ENCODE assay signal across 18 cellular contexts in the genomic region with DNA sequence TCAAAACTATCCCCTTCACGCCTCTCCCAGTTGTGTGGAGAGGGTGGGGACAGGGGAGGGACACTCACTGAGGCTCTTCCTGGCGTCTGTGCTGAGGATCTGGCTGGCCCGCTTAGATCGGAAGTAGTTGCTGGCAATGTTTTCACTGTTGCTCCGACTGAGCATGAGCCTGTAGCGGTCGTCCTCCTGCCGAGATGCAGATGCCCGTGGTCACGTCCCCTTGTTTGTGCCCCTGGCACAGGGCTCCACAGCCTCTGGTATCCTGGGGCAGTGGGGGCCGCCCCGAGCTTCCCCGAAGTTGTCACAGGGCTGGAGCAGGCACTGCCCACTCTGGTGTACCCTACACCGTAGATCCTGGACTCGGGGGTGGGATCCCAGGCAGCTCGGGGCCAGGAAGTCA. TPM values are rescaled to one million over a fixed set of nuclear protein-coding genes. Genes with fewer than 3 reads are reported as not detected.
"Had no signal": no experiment of that assay in that cellular context is flagged by ENCODE, and none has a peak within 500 bp of the region (broad histone marks: within the 10 kb centered on the region; RNA-seq: fewer than 3 reads in every experiment).

No MANE protein-coding gene starts in this region.

- DNase-seq: activated B cell treated with CpG ODN at 0.5 μM for 24 hours; activated CD8-positive, alpha-beta memory T cell treated with anti-CD3 and anti-CD28 coated beads, Interleukin-2, amount 50 U/mL, for 48 hours; activated gamma-delta T cell; activated T-cell treated with anti-CD3 and anti-CD28 coated beads, Interleukin-2, amount 50 U/mL, for 72 hours; amniotic stem cell; effector CD8-positive, alpha-beta T cell; left lung; ovary; stimulated activated CD4-positive, alpha-beta T cell treated with anti-CD3 and anti-CD28 coated beads, Interleukin-12 subunit alpha, Interleukin-12 subunit beta, amount 100 ng/mL, for 4 hours had no signal

- H3K36me3 ChIP-seq: ovary, SJCRH30, tibial nerve had no signal

- H3K27ac ChIP-seq: foreskin keratinocyte, ovary, SJCRH30, tibial nerve had no signal

- H3K4me3 ChIP-seq: left lung, ovary, SJCRH30, tibial nerve had no signal

- H3K27me3 ChIP-seq: foreskin keratinocyte, left lung, ovary, SJCRH30, tibial nerve had no signal

- ATAC-seq: left lung had no signal

- H3K9me3 ChIP-seq: left lung, ovary, SJCRH30, tibial nerve had no signal

- H3K27me3 Mint-ChIP-seq: activated B cell treated with CpG ODN at 0.5 μM for 24 hours; activated CD4-positive, alpha-beta T cell treated with anti-CD3 and anti-CD28 coated beads, Interleukin-2, amount 10 ng/mL, durations not matched to agents 24 days and 14 days; activated naive CD8-positive, alpha-beta T cell had no signal

- H3K4me3 Mint-ChIP-seq: activated B cell treated with CpG ODN at 0.5 μM for 24 hours; activated CD4-positive, alpha-beta T cell treated with anti-CD3 and anti-CD28 coated beads, Interleukin-2, amount 10 ng/mL, durations not matched to agents 24 days and 14 days; activated naive CD8-positive, alpha-beta T cell; activated T-cell treated with anti-CD3 and anti-CD28 coated beads, Interleukin-2, amount 50 U/mL, for 72 hours; mesothelial cell of epicardium; stimulated activated effector memory CD8-positive, alpha-beta T cell treated with anti-CD3 and anti-CD28 coated beads, Interleukin-12 subunit alpha, Interleukin-12 subunit beta, amount 100 ng/mL, for 72 hours had no signal

- H3K36me3 Mint-ChIP-seq: activated naive CD8-positive, alpha-beta T cell; mesothelial cell of epicardium had no signal

- FAIRE-seq: islet of Langerhans had no signal

- H3K9me3 Mint-ChIP-seq: activated B cell treated with CpG ODN at 0.5 μM for 24 hours; activated CD4-positive, alpha-beta T cell treated with anti-CD3 and anti-CD28 coated beads, Interleukin-2, amount 10 ng/mL, durations not matched to agents 24 days and 14 days; brain; mesothelial cell of epicardium; stimulated activated effector memory CD8-positive, alpha-beta T cell treated with anti-CD3 and anti-CD28 coated beads, Interleukin-12 subunit alpha, Interleukin-12 subunit beta, amount 100 ng/mL, for 72 hours had no signal

- H3K27ac Mint-ChIP-seq: activated B cell treated with CpG ODN at 0.5 μM for 24 hours; activated CD4-positive, alpha-beta T cell treated with anti-CD3 and anti-CD28 coated beads, Interleukin-2, amount 10 ng/mL, durations not matched to agents 24 days and 14 days; activated naive CD8-positive, alpha-beta T cell; activated T-cell treated with anti-CD3 and anti-CD28 coated beads, Interleukin-2, amount 50 U/mL, for 72 hours; brain; mesothelial cell of epicardium; stimulated activated effector memory CD8-positive, alpha-beta T cell treated with anti-CD3 and anti-CD28 coated beads, Interleukin-12 subunit alpha, Interleukin-12 subunit beta, amount 100 ng/mL, for 72 hours had no signal

- H3K4me1 ChIP-seq: foreskin keratinocyte had no signal

RNA-seq across cellular contexts. Expression of a gene that starts 51.7 kb away (rescaled TPM):
- total RNA-seq: activated B cell treated with CpG ODN at 0.5 μM for 24 hours; activated CD4-positive, alpha-beta T cell treated with anti-CD3 and anti-CD28 coated beads, Interleukin-2, amount 10 ng/mL, durations not matched to agents 24 days and 14 days; activated T-cell treated with anti-CD3 and anti-CD28 coated beads, Interleukin-2, amount 50 U/mL, for 72 hours had no signal
